8 cellular contexts compared by ENCODE assay signal in genomic region chr20:5528719-5529256, GRCh38.
DNase-seq lines count a peak whose midpoint lies in the region; ATAC-seq lines count a peak whose summit lies in the region.

No MANE protein-coding gene starts in this region.

- H3K79me2 ChIP-seq in mesendoderm (ENCODE audit: control insufficient read depth, insufficient read depth, low read length): no peaks in the 10 kb centered on the region

- peaks cover 0 to 2% (median 0%) of the 10 kb centered on the region in 7 donors for H3K9me3 Mint-ChIP-seq in CD4-positive, CD25-positive, alpha-beta regulatory T cell
- H3K9me3 Mint-ChIP-seq in activated CD4-positive, alpha-beta memory T cell treated with anti-CD3 and anti-CD28 coated beads for 36 hours: no peaks in the 10 kb centered on the region

- H3K4me1 Mint-ChIP-seq in CD4-positive, CD25-positive, alpha-beta regulatory T cell: peaks cover 7 to 16% (median 11%) of the 10 kb centered on the region in 4 donors
- H3K4me1 Mint-ChIP-seq in activated CD4-positive, alpha-beta memory T cell treated with anti-CD3 and anti-CD28 coated beads for 36 hours (ENCODE audit: low read depth): peaks cover 26% of the 10 kb centered on the region

- no peaks in the 10 kb centered on the region for H3K36me3 Mint-ChIP-seq in CD4-positive, CD25-positive, alpha-beta regulatory T cell
- H3K36me3 Mint-ChIP-seq in activated CD4-positive, alpha-beta memory T cell treated with anti-CD3 and anti-CD28 coated beads for 36 hours: no peaks in the 10 kb centered on the region

- no peak overlapping the region for H3K4ac ChIP-seq in mesendoderm (ENCODE audit: low read depth, low read length)

- no peak overlapping the region for H3K4me3 ChIP-seq in CD4-positive, CD25-positive, alpha-beta regulatory T cell (ENCODE audit: low read depth, low read length)
- H3K4me3 ChIP-seq in effector memory CD4-positive, alpha-beta T cell (ENCODE audit: insufficient read depth, low read depth, low read length, poor library complexity, severe bottlenecking): no peak overlapping the region
- H3K4me3 ChIP-seq in mesendoderm (ENCODE audit: low read length): no peak overlapping the region

- intact Hi-C loops in activated CD4-positive, alpha-beta memory T cell treated with anti-CD3 and anti-CD28 coated beads for 36 hours (cut with micrococcal nuclease): loop anchor here (1.0 to 2.0 kb wide), 9 partner anchors 20 to 549 kb away; partner anchors contain the start of genes MCM8 and TRMT6

- POLR2A ChIA-PET in activated CD4-positive, alpha-beta memory T cell treated with anti-CD3 and anti-CD28 coated beads for 36 hours (lab: Charles Lee): no interaction called here

- WGBS in mesendoderm (ENCODE audit: extremely low coverage, insufficient coverage, low lambda C conversion rate): no CpG with 5 or more reads among the region's 7 CpGs

- ATAC-seq in CD4-positive, CD25-positive, alpha-beta regulatory T cell (ENCODE audit: low read depth in 2 of 2): peak; percentile 76 to 77
- peak; percentile 67 for ATAC-seq in GM19372 (IDR thresholded peaks at IDR 0.05; ENCODE audit: low read depth, unreplicated experiment)

- no peak overlapping the region for H3K18ac ChIP-seq in mesendoderm (ENCODE audit: low read length)

- H3K36me3 ChIP-seq in CD4-positive, CD25-positive, alpha-beta regulatory T cell (ENCODE audit: control insufficient read depth, insufficient read depth, low read length): no peaks in the 10 kb centered on the region
- no peaks in the 10 kb centered on the region for H3K36me3 ChIP-seq in effector memory CD4-positive, alpha-beta T cell (ENCODE audit: control insufficient read depth, insufficient read depth, low read length)
- H3K36me3 ChIP-seq in mesendoderm (ENCODE audit: control insufficient read depth, insufficient read depth, low read length): no peaks in the 10 kb centered on the region

- no peak overlapping the region for H3K56ac ChIP-seq in mesendoderm (ENCODE audit: low read length)

- no peak overlapping the region for H2BK120ac ChIP-seq in mesendoderm (ENCODE audit: low read depth, low read length)

- no peak overlapping the region for H3K9ac ChIP-seq in mesendoderm (ENCODE audit: low read length)

- no peak overlapping the region for H2AK5ac ChIP-seq in mesendoderm (ENCODE audit: low read length)

- no peak overlapping the region for H3K4me2 ChIP-seq in mesendoderm (ENCODE audit: low read length)

- no peak overlapping the region for H2BK15ac ChIP-seq in mesendoderm (replicated peaks; ENCODE audit: low read depth)

- no peak overlapping the region for H4K5ac ChIP-seq in mesendoderm (ENCODE audit: low read length)

- CTCF ChIA-PET in activated CD4-positive, alpha-beta memory T cell treated with anti-CD3 and anti-CD28 coated beads for 36 hours (lab: Charles Lee): interaction anchor here (0.6 to 10.0 kb wide), 49 partner anchors 9 to 553 kb away, joined by 3 to 233 read pairs (median 5); partner anchors contain the start of genes MCM8, SHLD1 and TRMT6

- no peaks in the 10 kb centered on the region for H3K27me3 Mint-ChIP-seq in CD4-positive, CD25-positive, alpha-beta regulatory T cell
- no peaks in the 10 kb centered on the region for H3K27me3 Mint-ChIP-seq in activated CD4-positive, alpha-beta memory T cell treated with anti-CD3 and anti-CD28 coated beads for 36 hours

- H3K9me3 ChIP-seq in CD4-positive, CD25-positive, alpha-beta regulatory T cell (ENCODE audit: control insufficient read depth in 2 of 2, low read length in 2 of 2): no peaks in the 10 kb centered on the region
- no peaks in the 10 kb centered on the region for H3K9me3 ChIP-seq in effector memory CD4-positive, alpha-beta T cell (ENCODE audit: control insufficient read depth, low read length)

- peak overlapping the region in 1 of 3 donors; percentile 40 for H3K27ac Mint-ChIP-seq in CD4-positive, CD25-positive, alpha-beta regulatory T cell
- no peak overlapping the region for H3K27ac Mint-ChIP-seq in activated CD4-positive, alpha-beta memory T cell treated with anti-CD3 and anti-CD28 coated beads for 36 hours

- H3K4me3 Mint-ChIP-seq in CD4-positive, CD25-positive, alpha-beta regulatory T cell: peak overlapping the region in 2 of 4 donors; percentile 31 to 64
- H3K4me3 Mint-ChIP-seq in activated CD4-positive, alpha-beta memory T cell treated with anti-CD3 and anti-CD28 coated beads for 36 hours: no peak overlapping the region

- peak; percentile 66 to 91 (median 79) for DNase-seq in CD4-positive, CD25-positive, alpha-beta regulatory T cell
- DNase-seq in HPDE6-E6E7 (ENCODE audit: extremely low spot score): peak; percentile 88
- peak; percentile 88 for DNase-seq in NCI-H82 treated with DMSO at 0.1 percent for 48 hours (lab: John Stamatoyannopoulos, UW; ENCODE audit: unreplicated experiment)
- DNase-seq in activated CD4-positive, alpha-beta memory T cell treated with anti-CD3 and anti-CD28 coated beads for 36 hours: peak; percentile 82
- peak; percentile 46 to 67 (median 52) for DNase-seq in effector memory CD4-positive, alpha-beta T cell
- DNase-seq in mesendoderm: peak; percentile 85
- DNase-seq in stimulated activated CD8-positive, alpha-beta memory T cell treated with anti-CD3 and anti-CD28 coated beads, Interleukin-4, amount 100 ng/mL, for 24 hours (ENCODE audit: low read depth): peak; percentile 38

- H3K27ac ChIP-seq in CD4-positive, CD25-positive, alpha-beta regulatory T cell (ENCODE audit: insufficient read depth, low read length, poor library complexity, severe bottlenecking): no peak overlapping the region
- no peak overlapping the region for H3K27ac ChIP-seq in effector memory CD4-positive, alpha-beta T cell (ENCODE audit: insufficient read depth, low read length, poor library complexity, severe bottlenecking)
- no peak overlapping the region for H3K27ac ChIP-seq in mesendoderm (ENCODE audit: low read depth, low read length)

- no peak overlapping the region for H4K8ac ChIP-seq in mesendoderm (ENCODE audit: low read depth, low read length)

- H3K27me3 ChIP-seq in CD4-positive, CD25-positive, alpha-beta regulatory T cell (ENCODE audit: control insufficient read depth, insufficient read depth, low read length): no peaks in the 10 kb centered on the region
- H3K27me3 ChIP-seq in effector memory CD4-positive, alpha-beta T cell (replicated peaks; ENCODE audit: control insufficient read depth, insufficient read depth, low read length, poor library complexity, severe bottlenecking): no peaks in the 10 kb centered on the region
- H3K27me3 ChIP-seq in mesendoderm (ENCODE audit: insufficient read depth, low read length, poor library complexity): no peaks in the 10 kb centered on the region

- peaks cover 11% of the 10 kb centered on the region for H3K4me1 ChIP-seq in CD4-positive, CD25-positive, alpha-beta regulatory T cell (ENCODE audit: control insufficient read depth, insufficient read depth, low read length, poor library complexity, severe bottlenecking)
- no peaks in the 10 kb centered on the region for H3K4me1 ChIP-seq in effector memory CD4-positive, alpha-beta T cell (ENCODE audit: control insufficient read depth, insufficient read depth, low read length, poor library complexity, severe bottlenecking)
- H3K4me1 ChIP-seq in mesendoderm (ENCODE audit: control insufficient read depth, low read depth, low read length): no peaks in the 10 kb centered on the region

- H3K79me1 ChIP-seq in mesendoderm (ENCODE audit: low read length): no peaks in the 10 kb centered on the region

- no peak overlapping the region for H2BK5ac ChIP-seq in mesendoderm (ENCODE audit: low read length)

- H3K23ac ChIP-seq in mesendoderm (ENCODE audit: low read length): no peak overlapping the region

Comparison
In these comparisons a context has a peak if more than half of its experiments do, and no peak if none do; other contexts are left out.
1. DNase-seq: peak in every context shown above with its lines; median percentile 88 in HPDE6-E6E7; 88 in NCI-H82 treated with DMSO at 0.1 percent for 48 hours; 85 in mesendoderm; 82 in activated CD4-positive, alpha-beta memory T cell treated with anti-CD3 and anti-CD28 coated beads for 36 hours; 79 in CD4-positive, CD25-positive, alpha-beta regulatory T cell; 52 in effector memory CD4-positive, alpha-beta T cell; 38 in stimulated activated CD8-positive, alpha-beta memory T cell treated with anti-CD3 and anti-CD28 coated beads, Interleukin-4, amount 100 ng/mL, for 24 hours.